In the genomic region with DNA sequence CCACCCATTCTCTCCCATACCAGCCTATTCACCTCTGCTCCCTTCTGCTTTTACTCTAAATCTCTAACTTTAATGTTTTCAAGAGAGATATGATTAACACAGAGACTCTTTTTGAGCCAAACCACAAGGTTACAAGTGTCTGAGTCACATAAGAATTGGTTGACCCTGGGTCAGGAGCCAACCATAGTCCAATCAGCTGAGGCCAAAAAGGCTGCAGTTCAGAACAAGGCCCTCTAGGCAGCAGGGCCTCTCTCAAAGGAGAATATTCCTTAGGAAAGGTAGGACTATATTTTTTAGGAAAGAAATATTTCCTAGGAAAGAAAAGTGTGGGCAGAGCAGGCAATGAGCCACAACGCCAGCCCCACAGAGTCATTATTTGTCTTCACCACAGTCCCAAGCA, we compare ENCODE assay signal across 7 cellular contexts. TPM values are rescaled to one million over a fixed set of nuclear protein-coding genes. Genes with fewer than 3 reads are reported as not detected.
DNase-seq lines count a peak whose midpoint lies in the region; ATAC-seq and TF ChIP-seq lines count a peak whose summit lies in the region.

No MANE protein-coding gene starts in this region.

- H3K4me1 ChIP-seq in ovary (ENCODE audit: insufficient read depth), result peaks cover 6% of the 10 kb centered on the region
- peaks cover 5% of the 10 kb centered on the region; the same call in 1 of the 2 replicates for H3K4me1 ChIP-seq in PC-9 (replicated peaks; ENCODE audit: insufficient read depth)

- TF ChIP-seq POLR2A in ovary (IDR thresholded peaks at IDR 0.05), result no peak

- H3K4me3 ChIP-seq in GM08714 (ENCODE audit: low read length) (peak overlapping the region; percentile 79), ovary (no peak overlapping the region), PC-9 (no peak overlapping the region)

- no peaks in the 10 kb centered on the region for H4K20me1 ChIP-seq in PC-9 (ENCODE audit: insufficient read depth)

- no peaks in the 10 kb centered on the region for H3K27me3 ChIP-seq in ovary
- no peaks in the 10 kb centered on the region for H3K27me3 ChIP-seq in PC-9 (ENCODE audit: insufficient read depth, low read depth)

- CTCF ChIA-PET in PC-9 (lab: Charles Lee), result no interaction called here

- intact Hi-C loops in ovary (cut with DNase I) (loop anchor here in 1 of 4 donors (10.0 kb wide), 1 partner anchor 70 kb away; no protein-coding TSS in a partner anchor), PC-9 (cut with micrococcal nuclease; ENCODE audit: unreplicated experiment) (no loop called here)

- ATAC-seq in GM21717 (IDR thresholded peaks at IDR 0.05; ENCODE audit: unreplicated experiment), result peak; percentile 26

- POLR2A ChIA-PET in PC-9 (lab: Charles Lee; ENCODE audit: unreplicated experiment), result no interaction called here

- WGBS in ovary, 3 donors, result 71 to 89% (median 86%) methylated on average over 1 of the region's 1 CpG

- DNase-seq in NOMO-1 treated with DMSO at 0.1 percent for 48 hours (lab: John Stamatoyannopoulos, UW; ENCODE audit: unreplicated experiment) (peak; percentile 52), dermis blood vessel endothelial cell (peak; percentile 49), ovary (peak in 4 of 5 donors; percentile 14 to 40 (median 36)), C1 segment of cervical spinal cord (lab: John Stamatoyannopoulos, UW) (no peak), PC-9 (no peak)

- TF ChIP-seq EP300 in ovary (IDR thresholded peaks at IDR 0.05), result no peak

- no TSS peak for BruUV-seq in PC-9 (replicated peaks; lab: Mats Ljungman, UMichigan)

- no peaks in the 10 kb centered on the region for H3K79me2 ChIP-seq in PC-9 (ENCODE audit: low read depth)

- H3K36me3 ChIP-seq in ovary (no peaks in the 10 kb centered on the region), PC-9 (ENCODE audit: low read depth) (no peaks in the 10 kb centered on the region)

- H3K27ac ChIP-seq in ovary, result no peak overlapping the region
- no peak overlapping the region for H3K27ac ChIP-seq in PC-9

- no peak overlapping the region for H3K4me2 ChIP-seq in PC-9

- TF ChIP-seq CTCF in ovary (IDR thresholded peaks at IDR 0.05) (no peak), PC-9 (conservative IDR thresholded peaks at IDR 0.05) (no peak)

- no peaks in the 10 kb centered on the region for H3F3A ChIP-seq in PC-9 (ENCODE audit: insufficient read depth, low read depth)

- no peaks in the 10 kb centered on the region for H3K9me3 ChIP-seq in ovary
- no peaks in the 10 kb centered on the region for H3K9me3 ChIP-seq in PC-9 (ENCODE audit: insufficient read depth, low read depth)

- H2AFZ ChIP-seq in PC-9, result no peak overlapping the region

- H3K9me2 ChIP-seq in PC-9 (ENCODE audit: insufficient read depth), result no peaks in the 10 kb centered on the region

RNA-seq across cellular contexts. Expression of gene ATP8A1, which starts 2.3 kb away (rescaled TPM):
- total RNA-seq in dermis blood vessel endothelial cell (16.7 and 40.8 TPM in 2 replicates), ovary (10 to 100 TPM; 14.0 to 73.2 (median 23.7) TPM), PC-9 (2021) (not detected in 2 replicates)
- polyA plus RNA-seq in ovary, result 10 to 100 TPM; 10.0 to 17.6 TPM

Comparison
In these comparisons a context has a peak if more than half of its experiments do, and no peak if none do; other contexts are left out.
1. DNase-seq: peak in NOMO-1 treated with DMSO at 0.1 percent for 48 hours (single experiment), dermis blood vessel endothelial cell (single experiment) and ovary (4 of 5); none in C1 segment of cervical spinal cord (0 of 14) and PC-9 (0 of 2).